In genomic region chr17:47967607-47968252, GRCh38 we compare ENCODE assay signal across 9 cellular contexts. TPM values are rescaled to one million over a fixed set of nuclear protein-coding genes. Genes with fewer than 3 reads are reported as not detected.
DNase-seq lines count a peak whose midpoint lies in the region; TF ChIP-seq lines count a peak whose summit lies in the region.
"Had no signal": no experiment of that assay in that cellular context is flagged by ENCODE, and none has a peak within 500 bp of the region (broad histone marks: within the 10 kb centered on the region; RNA-seq: fewer than 3 reads in every experiment).

No MANE protein-coding gene starts in this region.

- H3K27ac ChIP-seq in stomach: peak overlapping the region; percentile 49 to 81 (median 77)
- no peak overlapping the region for H3K27ac ChIP-seq in dorsolateral prefrontal cortex

- H3K27ac Mint-ChIP-seq in HFFc6: peak overlapping the region; percentile 98
- H3K27ac Mint-ChIP-seq in glutamatergic neuron (ENCODE audit: unreplicated experiment): no peak overlapping the region

- H3K9me3 Mint-ChIP-seq in HFFc6: no peaks in the 10 kb centered on the region
- peaks cover 12% of the 10 kb centered on the region for H3K9me3 Mint-ChIP-seq in glutamatergic neuron (ENCODE audit: unreplicated experiment)

- H3K27me3 ChIP-seq in stomach (no peaks in the 10 kb centered on the region), dorsolateral prefrontal cortex (no peaks in the 10 kb centered on the region)

- H3K4me1 Mint-ChIP-seq in HFFc6 (ENCODE audit: low read depth): peaks cover 38% of the 10 kb centered on the region
- peaks cover 3% of the 10 kb centered on the region for H3K4me1 Mint-ChIP-seq in glutamatergic neuron (ENCODE audit: low read depth, unreplicated experiment)

- TF ChIP-seq EP300 in stomach (IDR thresholded peaks at IDR 0.05): no peak

- intact Hi-C loops in stomach (cut with DNase I; ENCODE audit: low total_unique reads) (no loop called here), dorsolateral prefrontal cortex (cut with DNase I) (no loop called here)

- H3K4me3 ChIP-seq in foreskin fibroblast (ENCODE audit: low read depth in 1 of 2, low read length in 2 of 2): no peak overlapping the region
- no peak overlapping the region for H3K4me3 ChIP-seq in stomach
- no peak overlapping the region for H3K4me3 ChIP-seq in dorsolateral prefrontal cortex

- no peaks in the 10 kb centered on the region for H3K9me3 ChIP-seq in stomach

- H3K27me3 Mint-ChIP-seq in HFFc6 (ENCODE audit: insufficient read depth) (peaks cover 2% of the 10 kb centered on the region; the same call in 1 of the 2 replicates), glutamatergic neuron (ENCODE audit: unreplicated experiment) (peaks cover 4% of the 10 kb centered on the region)

- TF ChIP-seq CTCF in HFFc6 (IDR thresholded peaks at IDR 0.05): no peak
- no peak for TF ChIP-seq CTCF in foreskin fibroblast (IDR thresholded peaks at IDR 0.05; ENCODE audit: low read depth, low read length)
- no peak for TF ChIP-seq CTCF in stomach (IDR thresholded peaks at IDR 0.05)
- TF ChIP-seq CTCF in dorsolateral prefrontal cortex (IDR thresholded peaks at IDR 0.05 in 54 of 56, conservative IDR thresholded peaks at IDR 0.05 in 2 of 56; ENCODE audit: low read depth in 1 of 56, partially characterized antibody in 56 of 56): no peak
- no peak for TF ChIP-seq CTCF in glutamatergic neuron (IDR thresholded peaks at IDR 0.05; ENCODE audit: partially characterized antibody, unreplicated experiment)

- WGBS in stomach, 5 donors: 24 to 53% (median 32%) methylated on average over 4 to 5 of the region's 5 CpGs

- no peaks in the 10 kb centered on the region for H3K36me3 Mint-ChIP-seq in HFFc6 (ENCODE audit: low read depth)
- H3K36me3 Mint-ChIP-seq in glutamatergic neuron (ENCODE audit: unreplicated experiment): no peaks in the 10 kb centered on the region

- no peak for TF ChIP-seq POLR2A in stomach (IDR thresholded peaks at IDR 0.05)

- DNase-seq in HFFc6 (peak; percentile 77), amniotic epithelial cell (ENCODE audit: low read depth) (peak; percentile 89), foreskin fibroblast (peak; percentile 84 to 94), stomach (peak; percentile 58), dorsolateral prefrontal cortex (no peak), glutamatergic neuron (no peak)
- no peak for DNase-seq in NK-92 treated with Interleukin-12 subunit alpha and Interleukin-12 subunit beta, amount 100 ng/mL, for 24 hours (lab: John Stamatoyannopoulos, UW)
- DNase-seq: NCI-H2029 had no signal

- no peaks in the 10 kb centered on the region for H3K36me3 ChIP-seq in stomach

- H3K4me3 Mint-ChIP-seq in HFFc6 (peak overlapping the region; percentile 52), glutamatergic neuron (ENCODE audit: unreplicated experiment) (no peak overlapping the region)

- peaks cover 17 to 55% (median 38%) of the 10 kb centered on the region in 4 donors for H3K4me1 ChIP-seq in stomach

RNA-seq across cellular contexts. Expression of gene CDK5RAP3, which starts 3.2 kb away (rescaled TPM):
- 10 to 100 TPM; 78.4 to 91.3 (median 81.8) TPM for total RNA-seq in HFFc6 (2021; fragmentation: NEBNext Ultra II Directional; extraction: Animal tissue kit (Norgen Biotek cat#: 25700))
- total RNA-seq in stomach (100 to 1,000 TPM; 101 to 682 (median 474) TPM), dorsolateral prefrontal cortex (100 to 1,000 TPM in 119 of 120 experiments, 10 to 100 TPM in 1; 99.4 to 256 (median 180) TPM), glutamatergic neuron (ENCODE audit: unreplicated experiment) (196 TPM)
- polyA plus RNA-seq in stomach: 100 to 1,000 TPM; 155 to 300 (median 242) TPM

RNA-seq across cellular contexts. Expression of gene PRR15L, which starts 10.0 kb away (rescaled TPM):
- not detected for total RNA-seq in HFFc6 (2021; fragmentation: NEBNext Ultra II Directional; extraction: Animal tissue kit (Norgen Biotek cat#: 25700))
- total RNA-seq in stomach (10 to 100 TPM; 23.9 to 93.6 (median 69.8) TPM), dorsolateral prefrontal cortex (under 1 TPM in 1 of 120 experiments, not detected in 119; 0.33 TPM), glutamatergic neuron (ENCODE audit: unreplicated experiment) (not detected)
- polyA plus RNA-seq in stomach: 100 to 1,000 TPM in 1 of 3 donors, 10 to 100 TPM in 2; 71.0 to 102 (median 97.9) TPM
- total RNA-seq: posterior vena cava had no signal

RNA-seq across cellular contexts. Expression of gene PNPO, which starts 26.4 kb away (rescaled TPM):
- total RNA-seq in HFFc6 (2021; fragmentation: NEBNext Ultra II Directional; extraction: Animal tissue kit (Norgen Biotek cat#: 25700)): 10 to 100 TPM; 46.0 to 55.5 (median 51.1) TPM
- total RNA-seq in stomach (10 to 100 TPM in 4 of 5 donors, not detected in 1; 12.1 to 44.2 (median 19.8) TPM), dorsolateral prefrontal cortex (10 to 100 TPM; 30.2 to 62.6 (median 43.4) TPM), glutamatergic neuron (ENCODE audit: unreplicated experiment) (6.0 TPM)
- 10 to 100 TPM in 1 of 3 donors, 1 to 10 TPM in 2; 7.6 to 10.3 (median 8.6) TPM for polyA plus RNA-seq in stomach

Comparison
In these comparisons a context has a peak if more than half of its experiments do, and no peak if none do; other contexts are left out.
1. DNase-seq: peak in HFFc6 (single experiment), amniotic epithelial cell (single experiment), foreskin fibroblast (2 of 2) and stomach (single experiment); none in dorsolateral prefrontal cortex (0 of 10), NK-92 treated with Interleukin-12 subunit alpha and Interleukin-12 subunit beta, amount 100 ng/mL, for 24 hours (single experiment) and glutamatergic neuron (single experiment).
2. H3K27ac ChIP-seq: peak in stomach (5 of 5); none in dorsolateral prefrontal cortex (0 of 59).
3. RNA of gene PRR15L, which starts 10.0 kb away (total RNA-seq): 23.9 to 93.6 TPM in stomach; not detected in HFFc6, 0.33 TPM in dorsolateral prefrontal cortex and not detected in glutamatergic neuron (single experiment); every median in the first group is over 10 times any median in the second.